11 cellular contexts compared by ENCODE assay signal in genomic region chr10:48493083-48493871, GRCh38.
DNase-seq lines count a peak whose midpoint lies in the region; FAIRE-seq and TF ChIP-seq lines count a peak whose summit lies in the region.
"Had no signal": no experiment of that assay in that cellular context is flagged by ENCODE, and none has a peak within 500 bp of the region (broad histone marks: within the 10 kb centered on the region; RNA-seq: fewer than 3 reads in every experiment).

No MANE protein-coding gene starts in this region.

- H3K9me3 ChIP-seq in A673 (ENCODE audit: low read depth, low read length, poor library complexity, severe bottlenecking): no peaks in the 10 kb centered on the region
- H3K9me3 ChIP-seq: uterus had no signal

- H3K27me3 ChIP-seq in A673 (replicated peaks; ENCODE audit: insufficient read depth, low read depth, low read length, poor library complexity): no peaks in the 10 kb centered on the region
- H3K27me3 ChIP-seq: uterus had no signal

- H3K4me3 Mint-ChIP-seq in activated CD4-positive, alpha-beta memory T cell treated with anti-CD3 and anti-CD28 coated beads, Interleukin-2, amount 10 ng/mL, durations not matched to agents 7 days and 5 days: no peak overlapping the region
- no peak overlapping the region for H3K4me3 Mint-ChIP-seq in activated CD4-positive, alpha-beta memory T cell treated with anti-CD3 and anti-CD28 coated beads for 36 hours
- peak overlapping the region; percentile 24 for H3K4me3 Mint-ChIP-seq in dendritic cell treated with granulocyte-macrophage colony-stimulating factor and Interleukin-4, amounts not matched to agents 40 ng/mL and 50 ng/mL, for 4 days
- no peak overlapping the region for H3K4me3 Mint-ChIP-seq in type B pancreatic cell
- H3K4me3 Mint-ChIP-seq: central memory CD8-positive, alpha-beta T cell had no signal

- H3K4me1 Mint-ChIP-seq in activated CD4-positive, alpha-beta memory T cell treated with anti-CD3 and anti-CD28 coated beads, Interleukin-2, amount 10 ng/mL, durations not matched to agents 7 days and 5 days: peaks cover 23% of the 10 kb centered on the region
- H3K4me1 Mint-ChIP-seq in activated CD4-positive, alpha-beta memory T cell treated with anti-CD3 and anti-CD28 coated beads for 36 hours (ENCODE audit: low read depth): peaks cover 13% of the 10 kb centered on the region
- peaks cover 39% of the 10 kb centered on the region for H3K4me1 Mint-ChIP-seq in dendritic cell treated with granulocyte-macrophage colony-stimulating factor and Interleukin-4, amounts not matched to agents 40 ng/mL and 50 ng/mL, for 4 days (ENCODE audit: low read depth)
- peaks cover 5% of the 10 kb centered on the region for H3K4me1 Mint-ChIP-seq in type B pancreatic cell (ENCODE audit: unreplicated experiment)

- TF ChIP-seq CTCF in type B pancreatic cell (conservative IDR thresholded peaks at IDR 0.05) (no peak), A673 (conservative IDR thresholded peaks at IDR 0.05; ENCODE audit: low read depth, low read length) (no peak)

- H3K36me3 ChIP-seq in A673 (ENCODE audit: insufficient read depth, low read length, poor library complexity, severe bottlenecking): no peaks in the 10 kb centered on the region
- H3K36me3 ChIP-seq: uterus had no signal

- no peaks in the 10 kb centered on the region for H3K4me1 ChIP-seq in A673 (ENCODE audit: insufficient read depth, low read length, poor library complexity, severe bottlenecking)
- H3K4me1 ChIP-seq: uterus had no signal

- no peak overlapping the region for H3K27ac Mint-ChIP-seq in activated CD4-positive, alpha-beta memory T cell treated with anti-CD3 and anti-CD28 coated beads, Interleukin-2, amount 10 ng/mL, durations not matched to agents 7 days and 5 days
- H3K27ac Mint-ChIP-seq in activated CD4-positive, alpha-beta memory T cell treated with anti-CD3 and anti-CD28 coated beads for 36 hours: no peak overlapping the region
- H3K27ac Mint-ChIP-seq in dendritic cell treated with granulocyte-macrophage colony-stimulating factor and Interleukin-4, amounts not matched to agents 40 ng/mL and 50 ng/mL, for 4 days: peak overlapping the region; percentile 77
- H3K27ac Mint-ChIP-seq in type B pancreatic cell: no peak overlapping the region

- no peaks in the 10 kb centered on the region for H3K36me3 Mint-ChIP-seq in activated CD4-positive, alpha-beta memory T cell treated with anti-CD3 and anti-CD28 coated beads, Interleukin-2, amount 10 ng/mL, durations not matched to agents 7 days and 5 days (ENCODE audit: low read depth)
- H3K36me3 Mint-ChIP-seq in activated CD4-positive, alpha-beta memory T cell treated with anti-CD3 and anti-CD28 coated beads for 36 hours: no peaks in the 10 kb centered on the region
- H3K36me3 Mint-ChIP-seq in dendritic cell treated with granulocyte-macrophage colony-stimulating factor and Interleukin-4, amounts not matched to agents 40 ng/mL and 50 ng/mL, for 4 days (ENCODE audit: low read depth): peaks cover 13% of the 10 kb centered on the region
- H3K36me3 Mint-ChIP-seq in type B pancreatic cell: no peaks in the 10 kb centered on the region

- peak; percentile 12 for DNase-seq in activated CD4-positive, alpha-beta memory T cell treated with anti-CD3 and anti-CD28 coated beads, Interleukin-2, amount 10 ng/mL, durations not matched to agents 7 days and 5 days
- DNase-seq in activated CD4-positive, alpha-beta memory T cell treated with anti-CD3 and anti-CD28 coated beads for 36 hours: no peak
- DNase-seq in NCI-H345 treated with DMSO at 0.1 percent for 48 hours (lab: John Stamatoyannopoulos, UW; ENCODE audit: unreplicated experiment) (peak; percentile 40), type B pancreatic cell (ENCODE audit: extremely low spot score, unreplicated experiment) (peak; percentile 49), A673 (ENCODE audit: low spot score) (no peak), HTR-8/SVneo (ENCODE audit: insufficient read length, low spot score) (no peak), NCI-H187 treated with DMSO at 0.1 percent for 48 hours (lab: John Stamatoyannopoulos, UW) (no peak)
- DNase-seq: uterus had no signal

- FAIRE-seq in HTR-8/SVneo (lab: Jason Lieb, UNC): no peak
- FAIRE-seq: GM12892 had no signal

- no TSS peak for BruUV-seq in A673 (replicated peaks; lab: Mats Ljungman, UMichigan)

- POLR2A ChIA-PET in activated CD4-positive, alpha-beta memory T cell treated with anti-CD3 and anti-CD28 coated beads, Interleukin-2, amount 10 ng/mL, durations not matched to agents 7 days and 5 days (lab: Charles Lee): no interaction called here
- POLR2A ChIA-PET in activated CD4-positive, alpha-beta memory T cell treated with anti-CD3 and anti-CD28 coated beads for 36 hours (lab: Charles Lee): no interaction called here
- POLR2A ChIA-PET in A673 (lab: Charles Lee; ENCODE audit: low non-redundant PET): no interaction called here

- H3K27me3 Mint-ChIP-seq in activated CD4-positive, alpha-beta memory T cell treated with anti-CD3 and anti-CD28 coated beads, Interleukin-2, amount 10 ng/mL, durations not matched to agents 7 days and 5 days: peaks cover 12% of the 10 kb centered on the region
- peaks cover 15% of the 10 kb centered on the region for H3K27me3 Mint-ChIP-seq in activated CD4-positive, alpha-beta memory T cell treated with anti-CD3 and anti-CD28 coated beads for 36 hours
- peaks cover 14% of the 10 kb centered on the region for H3K27me3 Mint-ChIP-seq in dendritic cell treated with granulocyte-macrophage colony-stimulating factor and Interleukin-4, amounts not matched to agents 40 ng/mL and 50 ng/mL, for 4 days
- peaks cover 9% of the 10 kb centered on the region for H3K27me3 Mint-ChIP-seq in type B pancreatic cell

- no peaks in the 10 kb centered on the region for H3K9me3 Mint-ChIP-seq in activated CD4-positive, alpha-beta memory T cell treated with anti-CD3 and anti-CD28 coated beads, Interleukin-2, amount 10 ng/mL, durations not matched to agents 7 days and 5 days
- H3K9me3 Mint-ChIP-seq in activated CD4-positive, alpha-beta memory T cell treated with anti-CD3 and anti-CD28 coated beads for 36 hours: no peaks in the 10 kb centered on the region
- H3K9me3 Mint-ChIP-seq in dendritic cell treated with granulocyte-macrophage colony-stimulating factor and Interleukin-4, amounts not matched to agents 40 ng/mL and 50 ng/mL, for 4 days: no peaks in the 10 kb centered on the region
- H3K9me3 Mint-ChIP-seq in type B pancreatic cell: no peaks in the 10 kb centered on the region
- H3K9me3 Mint-ChIP-seq: central memory CD8-positive, alpha-beta T cell had no signal

- no peak overlapping the region for H3K27ac ChIP-seq in A673 (ENCODE audit: low read depth, low read length, poor library complexity, severe bottlenecking)
- H3K27ac ChIP-seq: uterus had no signal

- intact Hi-C loops in activated CD4-positive, alpha-beta memory T cell treated with anti-CD3 and anti-CD28 coated beads for 36 hours (cut with micrococcal nuclease): no loop called here
- intact Hi-C loops in dendritic cell treated with granulocyte-macrophage colony-stimulating factor and Interleukin-4, amounts not matched to agents 40 ng/mL and 50 ng/mL, for 4 days (cut with micrococcal nuclease): no loop called here
- intact Hi-C loops in A673 (cut with micrococcal nuclease; ENCODE audit: unreplicated experiment): no loop called here

- no peak overlapping the region for H3K4me3 ChIP-seq in A673 (ENCODE audit: low read depth, low read length, poor library complexity, severe bottlenecking)
- H3K4me3 ChIP-seq: uterus had no signal

- CTCF ChIA-PET in activated CD4-positive, alpha-beta memory T cell treated with anti-CD3 and anti-CD28 coated beads, Interleukin-2, amount 10 ng/mL, durations not matched to agents 7 days and 5 days (lab: Charles Lee): no interaction called here
- CTCF ChIA-PET in activated CD4-positive, alpha-beta memory T cell treated with anti-CD3 and anti-CD28 coated beads for 36 hours (lab: Charles Lee): no interaction called here
- CTCF ChIA-PET in A673 (lab: Charles Lee): interaction anchor here (1.1 kb wide), 1 partner anchor 49 kb away, joined by 4 read pairs; no protein-coding TSS in a partner anchor

Comparison
In these comparisons a context has a peak if more than half of its experiments do, and no peak if none do; other contexts are left out.
1. DNase-seq: peak in activated CD4-positive, alpha-beta memory T cell treated with anti-CD3 and anti-CD28 coated beads, Interleukin-2, amount 10 ng/mL, durations not matched to agents 7 days and 5 days (single experiment), NCI-H345 treated with DMSO at 0.1 percent for 48 hours (single experiment) and type B pancreatic cell (single experiment); none in activated CD4-positive, alpha-beta memory T cell treated with anti-CD3 and anti-CD28 coated beads for 36 hours (single experiment), A673 (single experiment), HTR-8/SVneo (single experiment) and NCI-H187 treated with DMSO at 0.1 percent for 48 hours (single experiment).